ENCODE assay signal across 8 cellular contexts in genomic region chr1:47313915-47314664, GRCh38.
DNase-seq lines count a peak whose midpoint lies in the region; ATAC-seq, FAIRE-seq and TF ChIP-seq lines count a peak whose summit lies in the region.

TSS of gene STIL (minus strand) at chr1:47314147. CDS start at chr1:47310319, 3,828 bp downstream.

- peak within 1 kb of the TSS; percentile 72 for H3K4me3 ChIP-seq in AG09309 (ENCODE audit: control insufficient read depth, low read depth, low read length)

- TF ChIP-seq CTCF in AG09309 (IDR thresholded peaks at IDR 0.05; ENCODE audit: control insufficient read depth, insufficient read depth, low read depth, low read length, missing control alignments), result no peak

- ATAC-seq in GM19025 (IDR thresholded peaks at IDR 0.05; ENCODE audit: low read depth, unreplicated experiment) (peak; percentile 99), HG03342 (IDR thresholded peaks at IDR 0.05; ENCODE audit: unreplicated experiment) (peak; percentile 96)

- DNase-seq in AG09309 (ENCODE audit: low read depth) (peak; percentile 97), NCI-H446 (lab: John Stamatoyannopoulos, UW) (peak; percentile 99 to 100), cerebellar nuclear complex (lab: John Stamatoyannopoulos, UW) (peak; percentile 89 to 91)
- DNase-seq in activated CD4-positive, CD25-positive, alpha-beta regulatory T cell treated with anti-CD3 and anti-CD28 coated beads, Interleukin-2, amount 50 U/mL, for 16 hours (ENCODE audit: low read depth, low spot score), result peak; percentile 96
- peak; percentile 95 for DNase-seq in stimulated activated CD4-positive, alpha-beta T cell treated with anti-CD3 and anti-CD28 coated beads, Interleukin-12 subunit alpha, Interleukin-12 subunit beta, amount 100 ng/mL, for 4 hours

- FAIRE-seq in islet of Langerhans (lab: Jason Lieb, UNC), result peak; percentile 94

Comparison
In these comparisons a context has a peak if more than half of its experiments do, and no peak if none do; other contexts are left out.
1. Peak in every context shown above with its lines: DNase-seq, ATAC-seq and H3K4me3 ChIP-seq.